In the genomic region with DNA sequence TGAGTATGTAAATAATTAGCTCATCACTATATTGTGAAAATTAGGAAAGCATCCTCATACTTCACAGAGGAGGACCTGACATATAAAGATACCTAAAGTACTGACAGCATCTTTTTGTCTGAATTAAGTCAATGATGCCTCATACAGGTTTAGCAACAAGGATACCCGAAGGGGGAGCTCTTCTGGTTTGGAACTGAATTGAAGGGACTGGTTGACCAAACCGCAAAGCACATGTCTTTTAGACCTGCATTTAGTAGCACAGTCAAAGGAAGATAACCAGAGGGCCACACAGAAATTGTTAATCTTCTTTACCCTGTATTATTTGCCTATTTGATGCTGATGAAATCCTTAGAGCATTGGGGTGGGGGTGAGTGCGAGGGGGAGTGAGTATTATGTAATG, we compare ENCODE assay signal across 1 cellular context.
TF ChIP-seq lines count a peak whose summit lies in the region.

No MANE protein-coding gene starts in this region.

TF ChIP-seq in K562, 482 proteins besides CTCF, POLR2A, EP300 and RAD21 (continued from another document and continues in another):
- 0 out of 2 replicates have a peak, but pooled peaks have one; percentile 15 for TF ChIP-seq NFIC (IDR thresholded peaks at IDR 0.05)
- TF ChIP-seq ZNF354B (CRISPR knock-in tag; IDR thresholded peaks at IDR 0.05): no peak
- peak; percentile 27; the same call in 1 of the 2 replicates for TF ChIP-seq CEBPB (tag; IDR thresholded peaks at IDR 0.05)
- TF ChIP-seq, protein P1, sequence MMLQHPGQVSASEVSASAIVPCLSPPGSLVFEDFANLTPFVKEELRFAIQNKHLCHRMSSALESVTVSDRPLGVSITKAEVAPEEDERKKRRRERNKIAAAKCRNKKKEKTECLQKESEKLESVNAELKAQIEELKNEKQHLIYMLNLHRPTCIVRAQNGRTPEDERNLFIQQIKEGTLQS (IDR thresholded peaks at IDR 0.05): 0 out of 2 replicates have a peak, but pooled peaks have one; percentile 17
- TF ChIP-seq, protein P1 (CRISPR knock-in tag; conservative IDR thresholded peaks at IDR 0.05): no peak
- TF ChIP-seq TEAD4 (IDR thresholded peaks at IDR 0.05; ENCODE audit: low read length): peak; percentile 50
- no peak for TF ChIP-seq TEAD4 (CRISPR knock-in tag; IDR thresholded peaks at IDR 0.05; ENCODE audit: borderline replicate concordance)
- TF ChIP-seq, protein P2, sequence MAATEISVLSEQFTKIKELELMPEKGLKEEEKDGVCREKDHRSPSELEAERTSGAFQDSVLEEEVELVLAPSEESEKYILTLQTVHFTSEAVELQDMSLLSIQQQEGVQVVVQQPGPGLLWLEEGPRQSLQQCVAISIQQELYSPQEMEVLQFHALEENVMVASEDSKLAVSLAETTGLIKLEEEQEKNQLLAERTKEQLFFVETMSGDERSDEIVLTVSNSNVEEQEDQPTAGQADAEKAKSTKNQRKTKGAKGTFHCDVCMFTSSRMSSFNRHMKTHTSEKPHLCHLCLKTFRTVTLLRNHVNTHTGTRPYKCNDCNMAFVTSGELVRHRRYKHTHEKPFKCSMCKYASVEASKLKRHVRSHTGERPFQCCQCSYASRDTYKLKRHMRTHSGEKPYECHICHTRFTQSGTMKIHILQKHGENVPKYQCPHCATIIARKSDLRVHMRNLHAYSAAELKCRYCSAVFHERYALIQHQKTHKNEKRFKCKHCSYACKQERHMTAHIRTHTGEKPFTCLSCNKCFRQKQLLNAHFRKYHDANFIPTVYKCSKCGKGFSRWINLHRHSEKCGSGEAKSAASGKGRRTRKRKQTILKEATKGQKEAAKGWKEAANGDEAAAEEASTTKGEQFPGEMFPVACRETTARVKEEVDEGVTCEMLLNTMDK (IDR thresholded peaks at IDR 0.05; ENCODE audit: borderline replicate concordance, insufficient read depth, low read depth, low read length, poor library complexity, severe bottlenecking): peak; percentile 56
- no peak for TF ChIP-seq CEBPG (CRISPR knock-in tag; IDR thresholded peaks at IDR 0.05)
- TF ChIP-seq CEBPG (tag; conservative IDR thresholded peaks at IDR 0.05 in 1 of 2, IDR thresholded peaks at IDR 0.05 in 1 of 2): peak in 1 of 2 experiments; percentile 39; a peak in 2 of 4 replicates
- TF ChIP-seq, protein P3, sequence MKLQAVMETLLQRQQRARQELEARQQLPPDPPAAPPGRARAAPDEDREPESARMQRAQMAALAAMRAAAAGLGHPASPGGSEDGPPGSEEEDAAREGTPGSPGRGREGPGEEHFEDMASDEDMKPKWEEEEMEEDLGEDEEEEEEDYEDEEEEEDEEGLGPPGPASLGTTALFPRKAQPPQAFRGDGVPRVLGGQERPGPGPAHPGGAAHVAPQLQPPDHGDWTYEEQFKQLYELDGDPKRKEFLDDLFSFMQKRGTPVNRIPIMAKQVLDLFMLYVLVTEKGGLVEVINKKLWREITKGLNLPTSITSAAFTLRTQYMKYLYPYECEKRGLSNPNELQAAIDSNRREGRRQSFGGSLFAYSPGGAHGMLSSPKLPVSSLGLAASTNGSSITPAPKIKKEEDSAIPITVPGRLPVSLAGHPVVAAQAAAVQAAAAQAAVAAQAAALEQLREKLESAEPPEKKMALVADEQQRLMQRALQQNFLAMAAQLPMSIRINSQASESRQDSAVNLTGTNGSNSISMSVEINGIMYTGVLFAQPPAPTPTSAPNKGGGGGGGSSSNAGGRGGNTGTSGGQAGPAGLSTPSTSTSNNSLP (IDR thresholded peaks at IDR 0.05; ENCODE audit: borderline replicate concordance, low read depth, low read length): peak; percentile 46; the same call in 1 of the 2 replicates
- peak in 1 of 2 experiments; percentile 78; a peak in 1 of 3 replicates for TF ChIP-seq CBX3 (IDR thresholded peaks at IDR 0.05; ENCODE audit: borderline replicate concordance in 1 of 2, low read length in 2 of 2)
- TF ChIP-seq, protein P4, sequence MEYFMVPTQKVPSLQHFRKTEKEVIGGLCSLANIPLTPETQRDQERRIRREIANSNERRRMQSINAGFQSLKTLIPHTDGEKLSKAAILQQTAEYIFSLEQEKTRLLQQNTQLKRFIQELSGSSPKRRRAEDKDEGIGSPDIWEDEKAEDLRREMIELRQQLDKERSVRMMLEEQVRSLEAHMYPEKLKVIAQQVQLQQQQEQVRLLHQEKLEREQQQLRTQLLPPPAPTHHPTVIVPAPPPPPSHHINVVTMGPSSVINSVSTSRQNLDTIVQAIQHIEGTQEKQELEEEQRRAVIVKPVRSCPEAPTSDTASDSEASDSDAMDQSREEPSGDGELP (CRISPR knock-in tag; IDR thresholded peaks at IDR 0.05; ENCODE audit: borderline replicate concordance): no peak
- peak; percentile 41; the same call in 1 of the 2 replicates for TF ChIP-seq CTBP1 (IDR thresholded peaks at IDR 0.05; ENCODE audit: borderline replicate concordance)
- TF ChIP-seq, protein P5, sequence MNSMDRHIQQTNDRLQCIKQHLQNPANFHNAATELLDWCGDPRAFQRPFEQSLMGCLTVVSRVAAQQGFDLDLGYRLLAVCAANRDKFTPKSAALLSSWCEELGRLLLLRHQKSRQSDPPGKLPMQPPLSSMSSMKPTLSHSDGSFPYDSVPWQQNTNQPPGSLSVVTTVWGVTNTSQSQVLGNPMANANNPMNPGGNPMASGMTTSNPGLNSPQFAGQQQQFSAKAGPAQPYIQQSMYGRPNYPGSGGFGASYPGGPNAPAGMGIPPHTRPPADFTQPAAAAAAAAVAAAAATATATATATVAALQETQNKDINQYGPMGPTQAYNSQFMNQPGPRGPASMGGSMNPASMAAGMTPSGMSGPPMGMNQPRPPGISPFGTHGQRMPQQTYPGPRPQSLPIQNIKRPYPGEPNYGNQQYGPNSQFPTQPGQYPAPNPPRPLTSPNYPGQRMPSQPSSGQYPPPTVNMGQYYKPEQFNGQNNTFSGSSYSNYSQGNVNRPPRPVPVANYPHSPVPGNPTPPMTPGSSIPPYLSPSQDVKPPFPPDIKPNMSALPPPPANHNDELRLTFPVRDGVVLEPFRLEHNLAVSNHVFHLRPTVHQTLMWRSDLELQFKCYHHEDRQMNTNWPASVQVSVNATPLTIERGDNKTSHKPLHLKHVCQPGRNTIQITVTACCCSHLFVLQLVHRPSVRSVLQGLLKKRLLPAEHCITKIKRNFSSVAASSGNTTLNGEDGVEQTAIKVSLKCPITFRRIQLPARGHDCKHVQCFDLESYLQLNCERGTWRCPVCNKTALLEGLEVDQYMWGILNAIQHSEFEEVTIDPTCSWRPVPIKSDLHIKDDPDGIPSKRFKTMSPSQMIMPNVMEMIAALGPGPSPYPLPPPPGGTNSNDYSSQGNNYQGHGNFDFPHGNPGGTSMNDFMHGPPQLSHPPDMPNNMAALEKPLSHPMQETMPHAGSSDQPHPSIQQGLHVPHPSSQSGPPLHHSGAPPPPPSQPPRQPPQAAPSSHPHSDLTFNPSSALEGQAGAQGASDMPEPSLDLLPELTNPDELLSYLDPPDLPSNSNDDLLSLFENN (IDR thresholded peaks at IDR 0.05; ENCODE audit: low read depth in 2 of 2, low read length in 2 of 2): no peak
- TF ChIP-seq, protein P6, sequence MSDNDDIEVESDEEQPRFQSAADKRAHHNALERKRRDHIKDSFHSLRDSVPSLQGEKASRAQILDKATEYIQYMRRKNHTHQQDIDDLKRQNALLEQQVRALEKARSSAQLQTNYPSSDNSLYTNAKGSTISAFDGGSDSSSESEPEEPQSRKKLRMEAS (CRISPR knock-in tag; IDR thresholded peaks at IDR 0.05): peak; percentile 37; the same call in 1 of the 2 replicates
- TF ChIP-seq JUND (IDR thresholded peaks at IDR 0.05; ENCODE audit: borderline replicate concordance, low read depth, low read length): no peak
- TF ChIP-seq JUND (tag; IDR thresholded peaks at IDR 0.05; ENCODE audit: borderline replicate concordance, low read depth, low read length): peak; percentile 15; the same call in 1 of the 3 replicates
- TF ChIP-seq EP400 (IDR thresholded peaks at IDR 0.05): peak; percentile 56
- TF ChIP-seq, protein P7, sequence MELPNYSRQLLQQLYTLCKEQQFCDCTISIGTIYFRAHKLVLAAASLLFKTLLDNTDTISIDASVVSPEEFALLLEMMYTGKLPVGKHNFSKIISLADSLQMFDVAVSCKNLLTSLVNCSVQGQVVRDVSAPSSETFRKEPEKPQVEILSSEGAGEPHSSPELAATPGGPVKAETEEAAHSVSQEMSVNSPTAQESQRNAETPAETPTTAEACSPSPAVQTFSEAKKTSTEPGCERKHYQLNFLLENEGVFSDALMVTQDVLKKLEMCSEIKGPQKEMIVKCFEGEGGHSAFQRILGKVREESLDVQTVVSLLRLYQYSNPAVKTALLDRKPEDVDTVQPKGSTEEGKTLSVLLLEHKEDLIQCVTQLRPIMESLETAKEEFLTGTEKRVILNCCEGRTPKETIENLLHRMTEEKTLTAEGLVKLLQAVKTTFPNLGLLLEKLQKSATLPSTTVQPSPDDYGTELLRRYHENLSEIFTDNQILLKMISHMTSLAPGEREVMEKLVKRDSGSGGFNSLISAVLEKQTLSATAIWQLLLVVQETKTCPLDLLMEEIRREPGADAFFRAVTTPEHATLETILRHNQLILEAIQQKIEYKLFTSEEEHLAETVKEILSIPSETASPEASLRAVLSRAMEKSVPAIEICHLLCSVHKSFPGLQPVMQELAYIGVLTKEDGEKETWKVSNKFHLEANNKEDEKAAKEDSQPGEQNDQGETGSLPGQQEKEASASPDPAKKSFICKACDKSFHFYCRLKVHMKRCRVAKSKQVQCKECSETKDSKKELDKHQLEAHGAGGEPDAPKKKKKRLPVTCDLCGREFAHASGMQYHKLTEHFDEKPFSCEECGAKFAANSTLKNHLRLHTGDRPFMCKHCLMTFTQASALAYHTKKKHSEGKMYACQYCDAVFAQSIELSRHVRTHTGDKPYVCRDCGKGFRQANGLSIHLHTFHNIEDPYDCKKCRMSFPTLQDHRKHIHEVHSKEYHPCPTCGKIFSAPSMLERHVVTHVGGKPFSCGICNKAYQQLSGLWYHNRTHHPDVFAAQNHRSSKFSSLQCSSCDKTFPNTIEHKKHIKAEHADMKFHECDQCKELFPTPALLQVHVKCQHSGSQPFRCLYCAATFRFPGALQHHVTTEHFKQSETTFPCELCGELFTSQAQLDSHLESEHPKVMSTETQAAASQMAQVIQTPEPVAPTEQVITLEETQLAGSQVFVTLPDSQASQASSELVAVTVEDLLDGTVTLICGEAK (IDR thresholded peaks at IDR 0.05): 0 out of 2 replicates have a peak, but pooled peaks have one; percentile 27
- TF ChIP-seq, protein P7 (CRISPR knock-in tag; IDR thresholded peaks at IDR 0.05): no peak
- TF ChIP-seq, protein P8, sequence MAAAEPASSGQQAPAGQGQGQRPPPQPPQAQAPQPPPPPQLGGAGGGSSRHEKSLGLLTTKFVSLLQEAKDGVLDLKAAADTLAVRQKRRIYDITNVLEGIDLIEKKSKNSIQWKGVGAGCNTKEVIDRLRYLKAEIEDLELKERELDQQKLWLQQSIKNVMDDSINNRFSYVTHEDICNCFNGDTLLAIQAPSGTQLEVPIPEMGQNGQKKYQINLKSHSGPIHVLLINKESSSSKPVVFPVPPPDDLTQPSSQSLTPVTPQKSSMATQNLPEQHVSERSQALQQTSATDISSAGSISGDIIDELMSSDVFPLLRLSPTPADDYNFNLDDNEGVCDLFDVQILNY (CRISPR knock-in tag; IDR thresholded peaks at IDR 0.05): no peak
- peak in 1 of 2 experiments; percentile 69; a peak in 1 of 4 replicates for TF ChIP-seq RCOR1 (IDR thresholded peaks at IDR 0.05; ENCODE audit: borderline replicate concordance in 1 of 2, low read depth in 2 of 2, low read length in 2 of 2)
